In genomic region chr12:107986183-107986582, GRCh38 we compare ENCODE assay signal across 8 cellular contexts.
"Had no signal": no experiment of that assay in that cellular context is flagged by ENCODE, and none has a peak within 500 bp of the region (broad histone marks: within the 10 kb centered on the region; RNA-seq: fewer than 3 reads in every experiment).

No MANE protein-coding gene starts in this region.

- FAIRE-seq: G401.6, GM12878, GM12891, GM12892, GM18507, GM19239 had no signal

- ATAC-seq: GM12878 had no signal

- DNase-seq: GDM1, GF-D8 had no signal

- H3K4me3 ChIP-seq: GM12878 had no signal
